ENCODE assay signal across 14 cellular contexts in the genomic region with DNA sequence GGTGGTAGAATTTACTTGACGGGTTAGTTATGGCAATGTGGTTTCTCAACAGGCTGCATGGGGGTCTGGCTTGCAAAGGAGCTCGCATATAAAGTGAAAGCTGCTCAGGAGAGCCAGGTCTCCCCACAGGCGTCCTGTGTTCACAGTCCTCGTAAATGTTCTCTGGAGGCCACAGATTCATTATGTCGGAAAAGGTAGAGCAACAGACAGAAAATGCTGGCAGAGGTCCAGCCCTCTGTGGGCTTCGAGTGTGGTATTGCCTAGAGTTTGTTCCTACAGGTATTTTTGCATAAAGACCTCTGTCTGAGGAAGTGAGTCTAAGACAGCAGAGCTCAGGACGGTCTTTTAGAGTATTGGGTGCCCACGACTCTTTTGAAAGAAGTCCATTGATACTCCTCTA.
DNase-seq lines count a peak whose midpoint lies in the region; ATAC-seq lines count a peak whose summit lies in the region.
"Had no signal": no experiment of that assay in that cellular context is flagged by ENCODE, and none has a peak within 500 bp of the region (broad histone marks: within the 10 kb centered on the region; RNA-seq: fewer than 3 reads in every experiment).

No MANE protein-coding gene starts in this region.

- H3K27me3 ChIP-seq in Karpas-422 (ENCODE audit: low read length) = no peaks in the 10 kb centered on the region
- H3K27me3 ChIP-seq: ascending aorta had no signal

- no peak overlapping the region for H3K27ac ChIP-seq in Karpas-422 (ENCODE audit: low read length)
- H3K27ac ChIP-seq: ascending aorta, parathyroid adenoma had no signal

- no peaks in the 10 kb centered on the region for H4K20me1 ChIP-seq in Karpas-422 (ENCODE audit: insufficient read depth, low read depth, low read length)

- no peaks in the 10 kb centered on the region for H3K36me3 ChIP-seq in Karpas-422 (ENCODE audit: insufficient read depth, low read length)
- H3K36me3 ChIP-seq: ascending aorta had no signal

- peak; percentile 43 for ATAC-seq in stimulated activated naive CD8-positive, alpha-beta T cell treated with anti-CD3 and anti-CD28 coated beads, Interleukin-15, Interleukin-2, amounts not matched to agents 100 U/mL and 50 U/mL, for 24 hours
- ATAC-seq in GM18520 (IDR thresholded peaks at IDR 0.05; ENCODE audit: unreplicated experiment) (no peak), HG03135 (IDR thresholded peaks at IDR 0.05; ENCODE audit: unreplicated experiment) (no peak)
- ATAC-seq: Panc1 had no signal

- peak overlapping the region; percentile 13 for H3K4me2 ChIP-seq in Karpas-422 (ENCODE audit: low read depth, low read length, poor library complexity, severe bottlenecking)

- H3K4me1 ChIP-seq in Karpas-422 (ENCODE audit: low read length) = peaks cover 10% of the 10 kb centered on the region
- H3K4me1 ChIP-seq: ascending aorta, parathyroid adenoma had no signal

- no peak overlapping the region for H3K4me3 ChIP-seq in Karpas-422 (ENCODE audit: low read length)
- H3K4me3 ChIP-seq: ascending aorta had no signal

- H3K9me2 ChIP-seq in Karpas-422 (replicated peaks; ENCODE audit: insufficient read depth, low read length) = no peaks in the 10 kb centered on the region

- no peak overlapping the region for H3K9ac ChIP-seq in Karpas-422 (ENCODE audit: low read length)
- H3K9ac ChIP-seq: parathyroid adenoma had no signal

- peak; percentile 6 for DNase-seq in activated effector memory CD4-positive, alpha-beta T cell treated with Interleukin-2 at 50 U/mL for 16 hours
- no peak for DNase-seq in activated effector memory CD4-positive, alpha-beta T cell treated with anti-CD3 and anti-CD28 coated beads, Interleukin-2, amount 50 U/mL, for 16 hours
- DNase-seq in Karpas-422 = no peak
- DNase-seq in activated T-cell treated with anti-CD3 and anti-CD28 coated beads, Interleukin-2, amount 50 U/mL, for 1 hour = peak; percentile 22
- peak; percentile 16 for DNase-seq in stimulated activated naive CD8-positive, alpha-beta T cell treated with anti-CD3 and anti-CD28 coated beads, Interleukin-15, Interleukin-2, amounts not matched to agents 100 U/mL and 50 U/mL, for 24 hours
- no peak for DNase-seq in NOMO-1 (lab: John Stamatoyannopoulos, UW; ENCODE audit: unreplicated experiment in 2 of 2)
- DNase-seq: effector CD4-positive, alpha-beta T cell; EL; T-helper 1 cell had no signal

- no peaks in the 10 kb centered on the region for H3K79me2 ChIP-seq in Karpas-422 (ENCODE audit: low read length)
- H3K79me2 ChIP-seq: parathyroid adenoma had no signal

- H3K9me3 ChIP-seq in Karpas-422 (ENCODE audit: low read length) = no peaks in the 10 kb centered on the region
- H3K9me3 ChIP-seq: ascending aorta had no signal

- H2AFZ ChIP-seq in Karpas-422 (ENCODE audit: low read length) = 0 out of 2 replicates have a peak overlapping the region, but pooled peaks have one; percentile 29
- H2AFZ ChIP-seq: parathyroid adenoma had no signal

Comparison
In these comparisons a context has a peak if more than half of its experiments do, and no peak if none do; other contexts are left out.
1. DNase-seq: peak in activated effector memory CD4-positive, alpha-beta T cell treated with Interleukin-2 at 50 U/mL for 16 hours (single experiment), activated T-cell treated with anti-CD3 and anti-CD28 coated beads, Interleukin-2, amount 50 U/mL, for 1 hour (single experiment) and stimulated activated naive CD8-positive, alpha-beta T cell treated with anti-CD3 and anti-CD28 coated beads, Interleukin-15, Interleukin-2, amounts not matched to agents 100 U/mL and 50 U/mL, for 24 hours (single experiment); none in activated effector memory CD4-positive, alpha-beta T cell treated with anti-CD3 and anti-CD28 coated beads, Interleukin-2, amount 50 U/mL, for 16 hours (single experiment), Karpas-422 (single experiment) and NOMO-1 (0 of 2).